1 cellular context compared by ENCODE assay signal in the genomic region with DNA sequence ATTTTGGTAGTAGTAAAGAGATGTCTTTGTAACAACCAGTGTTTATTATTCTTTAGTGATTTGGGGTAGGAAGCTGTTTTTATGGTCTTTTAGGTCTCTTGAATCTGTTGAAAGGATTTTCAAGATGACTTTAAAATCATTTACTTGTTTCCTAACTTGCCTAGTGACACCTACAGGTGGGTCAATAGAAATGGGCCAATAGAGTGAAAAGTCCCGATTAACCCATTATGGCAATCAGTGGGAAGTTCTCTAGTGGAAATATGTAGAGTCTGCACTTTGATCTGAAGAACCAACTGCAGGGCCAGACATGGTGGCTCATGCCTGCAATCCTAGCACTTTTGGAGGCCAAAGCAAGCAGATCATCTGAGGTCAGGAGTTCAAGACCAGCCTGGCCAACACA.
TF ChIP-seq lines count a peak whose summit lies in the region.

No MANE protein-coding gene starts in this region.

TF ChIP-seq in GM23338, 12 proteins besides CTCF, POLR2A, EP300 and RAD21 (continued from another document):
- TF ChIP-seq REST (IDR thresholded peaks at IDR 0.05; ENCODE audit: unreplicated experiment) (no peak), ZNF331 (CRISPR knock-in tag; IDR thresholded peaks at IDR 0.05; ENCODE audit: low read depth) (no peak), POLR2AphosphoS5 (IDR thresholded peaks at IDR 0.05; ENCODE audit: low read depth) (no peak), NANOG (IDR thresholded peaks at IDR 0.05; ENCODE audit: borderline replicate concordance) (no peak)
